In the genomic region with DNA sequence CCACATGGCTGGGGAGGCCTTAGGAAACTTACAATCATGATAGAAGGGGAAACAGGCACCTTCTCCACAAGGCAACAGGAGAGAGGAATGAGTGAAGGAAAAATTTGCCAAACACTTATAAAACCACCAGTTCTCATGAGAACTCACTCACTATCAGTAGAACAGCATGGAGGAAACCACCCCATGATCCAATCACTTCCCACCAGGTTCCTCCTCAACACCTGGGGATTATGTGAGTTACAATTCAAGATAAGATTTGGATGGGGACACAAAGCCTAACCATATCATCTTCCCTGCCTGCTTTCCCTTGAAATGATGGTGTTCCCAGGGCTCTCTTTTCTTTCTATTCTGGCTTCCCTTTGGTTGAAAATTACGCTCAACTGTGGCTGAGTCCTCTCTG, we compare ENCODE assay signal across 30 cellular contexts.
A peak's percentile ranks its signal among the peaks of the same experiment; 100 is the strongest.
DNase-seq lines count a peak whose midpoint lies in the region; TF ChIP-seq lines count a peak whose summit lies in the region.
"Had no signal": no experiment of that assay in that cellular context is flagged by ENCODE, and none has a peak within 500 bp of the region (broad histone marks: within the 10 kb centered on the region; RNA-seq: fewer than 3 reads in every experiment).

No MANE protein-coding gene starts in this region.

- intact Hi-C loops in A673 (cut with micrococcal nuclease; ENCODE audit: unreplicated experiment): no loop called here

- POLR2A ChIA-PET in A673 (lab: Charles Lee; ENCODE audit: low non-redundant PET): no interaction called here

- no peaks in the 10 kb centered on the region for H3K36me3 Mint-ChIP-seq in endodermal cell (ENCODE audit: low read depth)
- H3K36me3 Mint-ChIP-seq: CD14-positive monocyte; CD4-positive, alpha-beta memory T cell; CD4-positive, CD25-positive, alpha-beta regulatory T cell; CD8-positive, alpha-beta memory T cell; CD8-positive, alpha-beta T cell had no signal

- peaks cover 52% of the 10 kb centered on the region for H3K27me3 Mint-ChIP-seq in endodermal cell (ENCODE audit: insufficient read depth)
- H3K27me3 Mint-ChIP-seq: B cell; CD4-positive, alpha-beta memory T cell had no signal

- H3K4me1 ChIP-seq in endodermal cell (ENCODE audit: control insufficient read depth, insufficient read depth, low read length) (no peaks in the 10 kb centered on the region), mesendoderm (ENCODE audit: control insufficient read depth, low read depth, low read length) (peaks cover 4% of the 10 kb centered on the region), A673 (ENCODE audit: insufficient read depth, low read length, poor library complexity, severe bottlenecking) (no peaks in the 10 kb centered on the region)
- H3K4me1 ChIP-seq: A549, BLaER1, Caco-2 had no signal

- peak overlapping the region; percentile 62 for H3K27ac Mint-ChIP-seq in endodermal cell
- H3K27ac Mint-ChIP-seq: B cell; CD4-positive, alpha-beta memory T cell; CD4-positive, alpha-beta T cell; CD4-positive, CD25-positive, alpha-beta regulatory T cell; CD8-positive, alpha-beta memory T cell; CD8-positive, alpha-beta T cell had no signal

- H2BK15ac ChIP-seq in mesendoderm (replicated peaks; ENCODE audit: low read depth): no peak overlapping the region

- DNase-seq in endodermal cell (peak; percentile 74), mesendoderm (peak; percentile 88), A673 (ENCODE audit: low spot score) (no peak), KG1 (lab: John Stamatoyannopoulos, UW) (no peak)
- DNase-seq: 8988T; ACHN; BE2C; C1 segment of cervical spinal cord; Caco-2; Calu3; CD4-positive, alpha-beta memory T cell; CD4-positive, alpha-beta T cell; CD4-positive, CD25-positive, alpha-beta regulatory T cell; CD8-positive, alpha-beta memory T cell; CD8-positive, alpha-beta T cell; COR-L47; DMS 273 treated with DMSO at 0.1 percent for 48 hours; DMS153; DMS53; DMS79; DMS79 treated with DMSO at 0.1 percent for 48 hours; DND-41; EL had no signal

- no peaks in the 10 kb centered on the region for H3K9me3 Mint-ChIP-seq in endodermal cell
- H3K9me3 Mint-ChIP-seq: CD4-positive, alpha-beta memory T cell; CD4-positive, alpha-beta T cell; CD4-positive, CD25-positive, alpha-beta regulatory T cell; CD8-positive, alpha-beta memory T cell; CD8-positive, alpha-beta T cell had no signal

- H2AK5ac ChIP-seq in mesendoderm (ENCODE audit: low read length): no peak overlapping the region

- no peak overlapping the region for H3K4me3 Mint-ChIP-seq in endodermal cell
- H3K4me3 Mint-ChIP-seq: B cell; CD14-positive monocyte; CD4-positive, alpha-beta memory T cell; CD4-positive, alpha-beta T cell; CD4-positive, CD25-positive, alpha-beta regulatory T cell; CD8-positive, alpha-beta memory T cell; CD8-positive, alpha-beta T cell had no signal

- no peak overlapping the region for H3K4ac ChIP-seq in mesendoderm (ENCODE audit: low read depth, low read length)

- no peaks in the 10 kb centered on the region for H3K36me3 ChIP-seq in endodermal cell (ENCODE audit: control insufficient read depth, insufficient read depth, low read length)
- no peaks in the 10 kb centered on the region for H3K36me3 ChIP-seq in mesendoderm (ENCODE audit: control insufficient read depth, insufficient read depth, low read length)
- no peaks in the 10 kb centered on the region for H3K36me3 ChIP-seq in A673 (ENCODE audit: insufficient read depth, low read length, poor library complexity, severe bottlenecking)
- H3K36me3 ChIP-seq: BE2C; BLaER1; BLaER1 treated with 17β-estradiol and CSF1 and Interleukin-3, amounts not matched to agents 10 nM and 100 nM had no signal

- H3K9me3 ChIP-seq in endodermal cell (ENCODE audit: control insufficient read depth, low read length) (no peaks in the 10 kb centered on the region), A673 (ENCODE audit: low read depth, low read length, poor library complexity, severe bottlenecking) (no peaks in the 10 kb centered on the region)
- H3K9me3 ChIP-seq: A549; BE2C; BLaER1; BLaER1 treated with 17β-estradiol and CSF1 and Interleukin-3, amounts not matched to agents 10 nM and 100 nM; Caco-2 had no signal

- H3K18ac ChIP-seq in mesendoderm (ENCODE audit: low read length): no peak overlapping the region

- H3K4me3 ChIP-seq in endodermal cell (ENCODE audit: low read length) (no peak overlapping the region), mesendoderm (ENCODE audit: low read length) (no peak overlapping the region), A673 (ENCODE audit: low read depth, low read length, poor library complexity, severe bottlenecking) (no peak overlapping the region)
- H3K4me3 ChIP-seq: A549; BLaER1; BLaER1 treated with 17β-estradiol and CSF1 and Interleukin-3, amounts not matched to agents 10 nM and 100 nM had no signal

- H3K23ac ChIP-seq in mesendoderm (ENCODE audit: low read length): no peak overlapping the region

- H3K27ac ChIP-seq in endodermal cell (ENCODE audit: low read depth, low read length): no peak overlapping the region
- H3K27ac ChIP-seq in mesendoderm (ENCODE audit: low read depth, low read length): no peak overlapping the region
- H3K27ac ChIP-seq in A673 (ENCODE audit: low read depth, low read length, poor library complexity, severe bottlenecking): no peak overlapping the region
- H3K27ac ChIP-seq: 22Rv1; A549; BLaER1; BLaER1 treated with 17β-estradiol and CSF1 and Interleukin-3, amounts not matched to agents 10 nM and 100 nM; C4-2B had no signal

- H3K79me1 ChIP-seq in mesendoderm (ENCODE audit: low read length): no peaks in the 10 kb centered on the region

- H4K8ac ChIP-seq in mesendoderm (ENCODE audit: low read depth, low read length): no peak overlapping the region

- H2BK5ac ChIP-seq in mesendoderm (ENCODE audit: low read length): no peak overlapping the region

- H4K5ac ChIP-seq in mesendoderm (ENCODE audit: low read length): no peak overlapping the region

- 72 to 86% methylated on average over 1 of the region's 1 CpG for WGBS in endodermal cell (ENCODE audit: insufficient coverage in 1 of 2, insufficient read length in 1 of 2), 2 experiments
- WGBS in mesendoderm (ENCODE audit: extremely low coverage, insufficient coverage, low lambda C conversion rate): no CpG with 5 or more reads among the region's 1 CpG

- no peak overlapping the region for H2BK120ac ChIP-seq in mesendoderm (ENCODE audit: low read depth, low read length)

- H3K9ac ChIP-seq in endodermal cell (ENCODE audit: extremely low read depth, low read length, poor library complexity, severe bottlenecking): no peak overlapping the region
- no peak overlapping the region for H3K9ac ChIP-seq in mesendoderm (ENCODE audit: low read length)
- H3K9ac ChIP-seq: BLaER1; BLaER1 treated with 17β-estradiol and CSF1 and Interleukin-3, amounts not matched to agents 10 nM and 100 nM had no signal

- TF ChIP-seq CTCF in endodermal cell (conservative IDR thresholded peaks at IDR 0.05) (no peak), A673 (conservative IDR thresholded peaks at IDR 0.05; ENCODE audit: low read depth, low read length) (no peak)

- CTCF ChIA-PET in A673 (lab: Charles Lee): no interaction called here

- BruUV-seq in A673 (replicated peaks; lab: Mats Ljungman, UMichigan): no TSS peak

- H3K79me2 ChIP-seq in mesendoderm (ENCODE audit: control insufficient read depth, insufficient read depth, low read length): no peaks in the 10 kb centered on the region

- peaks cover 25% of the 10 kb centered on the region for H3K4me1 Mint-ChIP-seq in endodermal cell
- H3K4me1 Mint-ChIP-seq: B cell; CD4-positive, alpha-beta memory T cell; CD4-positive, CD25-positive, alpha-beta regulatory T cell; CD8-positive, alpha-beta memory T cell had no signal

- H3K27me3 ChIP-seq in endodermal cell (ENCODE audit: control insufficient read depth, insufficient read depth, low read length, poor library complexity, severe bottlenecking): peaks cover 54% of the 10 kb centered on the region
- H3K27me3 ChIP-seq in mesendoderm (ENCODE audit: insufficient read depth, low read length, poor library complexity): no peaks in the 10 kb centered on the region
- H3K27me3 ChIP-seq in A673 (replicated peaks; ENCODE audit: insufficient read depth, low read depth, low read length, poor library complexity): no peaks in the 10 kb centered on the region
- H3K27me3 ChIP-seq: BE2C; BLaER1; BLaER1 treated with 17β-estradiol and CSF1 and Interleukin-3, amounts not matched to agents 10 nM and 100 nM had no signal

- H3K4me2 ChIP-seq in mesendoderm (ENCODE audit: low read length): no peak overlapping the region
- H3K4me2 ChIP-seq: A549; BLaER1; BLaER1 treated with 17β-estradiol and CSF1 and Interleukin-3, amounts not matched to agents 10 nM and 100 nM had no signal

- H3K56ac ChIP-seq in mesendoderm (ENCODE audit: low read length): no peak overlapping the region

Comparison
In these comparisons a context has a peak if more than half of its experiments do, and no peak if none do; other contexts are left out.
1. DNase-seq: peak in endodermal cell (single experiment) and mesendoderm (single experiment); none in A673 (single experiment) and KG1 (single experiment).